Comparison of ENCODE assay signal across 1 cellular context in genomic region chr17:4587803-4588202, GRCh38.
TF ChIP-seq lines count a peak whose summit lies in the region.

No MANE protein-coding gene starts in this region.

TF ChIP-seq in K562, 482 proteins besides CTCF, POLR2A, EP300 and RAD21:
- TF ChIP-seq CBFA2T3 (IDR thresholded peaks at IDR 0.05) (peak; percentile 81), TRIM24 (IDR thresholded peaks at IDR 0.05) (0 out of 4 replicates have a peak, but pooled peaks of 1 of the 2 experiments have one; percentile 12), TEAD4 (IDR thresholded peaks at IDR 0.05; ENCODE audit: low read length) (peak; percentile 76), TEAD4 (CRISPR knock-in tag; IDR thresholded peaks at IDR 0.05; ENCODE audit: borderline replicate concordance) (no peak), KLF6 (CRISPR knock-in tag; IDR thresholded peaks at IDR 0.05; ENCODE audit: borderline replicate concordance) (no peak), ZNF592 (IDR thresholded peaks at IDR 0.05) (no peak), NFIC (IDR thresholded peaks at IDR 0.05) (peak; percentile 50; the same call in 1 of the 2 replicates), CXXC5 (CRISPR knock-in tag; IDR thresholded peaks at IDR 0.05) (no peak), PHF20 (IDR thresholded peaks at IDR 0.05; ENCODE audit: partially characterized antibody) (no peak), XRCC4 (IDR thresholded peaks at IDR 0.05; ENCODE audit: extremely low read depth, insufficient read depth, insufficient read length) (no peak), ETV5 (CRISPR knock-in tag; IDR thresholded peaks at IDR 0.05; ENCODE audit: low read depth) (no peak), TCF3 (CRISPR knock-in tag; IDR thresholded peaks at IDR 0.05) (peak; percentile 56), ARID1B (IDR thresholded peaks at IDR 0.05) (peak; percentile 56; the same call in 1 of the 2 replicates), NCOR1 (IDR thresholded peaks at IDR 0.05) (0 out of 2 replicates have a peak, but pooled peaks have one; percentile 22), KLF16 (IDR thresholded peaks at IDR 0.05) (peak; percentile 67; the same call in 1 of the 2 replicates), BCL6 (CRISPR knock-in tag; IDR thresholded peaks at IDR 0.05) (no peak), CBFA2T2 (conservative IDR thresholded peaks at IDR 0.05) (peak; percentile 69), MEIS2 (IDR thresholded peaks at IDR 0.05; ENCODE audit: partially characterized antibody) (peak; percentile 83), DPF2 (IDR thresholded peaks at IDR 0.05) (0 out of 2 replicates have a peak, but pooled peaks have one; percentile 19), BCOR (IDR thresholded peaks at IDR 0.05) (peak; percentile 58; the same call in 1 of the 2 replicates), TAL1 (IDR thresholded peaks at IDR 0.05) (peak; percentile 54), SMAD4 (CRISPR knock-in tag; conservative IDR thresholded peaks at IDR 0.05) (peak; percentile 55), KAT2B (IDR thresholded peaks at IDR 0.05; ENCODE audit: low read depth, low read length) (no peak), ZNF398 (CRISPR knock-in tag; IDR thresholded peaks at IDR 0.05) (no peak)
- TF ChIP-seq, protein P1, sequence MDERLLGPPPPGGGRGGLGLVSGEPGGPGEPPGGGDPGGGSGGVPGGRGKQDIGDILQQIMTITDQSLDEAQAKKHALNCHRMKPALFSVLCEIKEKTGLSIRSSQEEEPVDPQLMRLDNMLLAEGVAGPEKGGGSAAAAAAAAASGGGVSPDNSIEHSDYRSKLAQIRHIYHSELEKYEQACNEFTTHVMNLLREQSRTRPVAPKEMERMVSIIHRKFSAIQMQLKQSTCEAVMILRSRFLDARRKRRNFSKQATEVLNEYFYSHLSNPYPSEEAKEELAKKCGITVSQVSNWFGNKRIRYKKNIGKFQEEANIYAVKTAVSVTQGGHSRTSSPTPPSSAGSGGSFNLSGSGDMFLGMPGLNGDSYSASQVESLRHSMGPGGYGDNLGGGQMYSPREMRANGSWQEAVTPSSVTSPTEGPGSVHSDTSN (CRISPR knock-in tag; IDR thresholded peaks at IDR 0.05; ENCODE audit: low read depth) = 0 out of 2 replicates have a peak, but pooled peaks have one; percentile 7
- TF ChIP-seq, protein P1 (tag; conservative IDR thresholded peaks at IDR 0.05; ENCODE audit: low read depth) = no peak
- TF ChIP-seq, protein P2, sequence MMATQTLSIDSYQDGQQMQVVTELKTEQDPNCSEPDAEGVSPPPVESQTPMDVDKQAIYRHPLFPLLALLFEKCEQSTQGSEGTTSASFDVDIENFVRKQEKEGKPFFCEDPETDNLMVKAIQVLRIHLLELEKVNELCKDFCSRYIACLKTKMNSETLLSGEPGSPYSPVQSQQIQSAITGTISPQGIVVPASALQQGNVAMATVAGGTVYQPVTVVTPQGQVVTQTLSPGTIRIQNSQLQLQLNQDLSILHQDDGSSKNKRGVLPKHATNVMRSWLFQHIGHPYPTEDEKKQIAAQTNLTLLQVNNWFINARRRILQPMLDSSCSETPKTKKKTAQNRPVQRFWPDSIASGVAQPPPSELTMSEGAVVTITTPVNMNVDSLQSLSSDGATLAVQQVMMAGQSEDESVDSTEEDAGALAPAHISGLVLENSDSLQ (IDR thresholded peaks at IDR 0.05) = 0 out of 2 replicates have a peak, but pooled peaks have one; percentile 30
- TF ChIP-seq, protein P3, sequence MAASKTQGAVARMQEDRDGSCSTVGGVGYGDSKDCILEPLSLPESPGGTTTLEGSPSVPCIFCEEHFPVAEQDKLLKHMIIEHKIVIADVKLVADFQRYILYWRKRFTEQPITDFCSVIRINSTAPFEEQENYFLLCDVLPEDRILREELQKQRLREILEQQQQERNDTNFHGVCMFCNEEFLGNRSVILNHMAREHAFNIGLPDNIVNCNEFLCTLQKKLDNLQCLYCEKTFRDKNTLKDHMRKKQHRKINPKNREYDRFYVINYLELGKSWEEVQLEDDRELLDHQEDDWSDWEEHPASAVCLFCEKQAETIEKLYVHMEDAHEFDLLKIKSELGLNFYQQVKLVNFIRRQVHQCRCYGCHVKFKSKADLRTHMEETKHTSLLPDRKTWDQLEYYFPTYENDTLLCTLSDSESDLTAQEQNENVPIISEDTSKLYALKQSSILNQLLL (CRISPR knock-in tag; IDR thresholded peaks at IDR 0.05; ENCODE audit: borderline replicate concordance) = no peak
- TF ChIP-seq, protein P4, sequence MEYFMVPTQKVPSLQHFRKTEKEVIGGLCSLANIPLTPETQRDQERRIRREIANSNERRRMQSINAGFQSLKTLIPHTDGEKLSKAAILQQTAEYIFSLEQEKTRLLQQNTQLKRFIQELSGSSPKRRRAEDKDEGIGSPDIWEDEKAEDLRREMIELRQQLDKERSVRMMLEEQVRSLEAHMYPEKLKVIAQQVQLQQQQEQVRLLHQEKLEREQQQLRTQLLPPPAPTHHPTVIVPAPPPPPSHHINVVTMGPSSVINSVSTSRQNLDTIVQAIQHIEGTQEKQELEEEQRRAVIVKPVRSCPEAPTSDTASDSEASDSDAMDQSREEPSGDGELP (CRISPR knock-in tag; IDR thresholded peaks at IDR 0.05; ENCODE audit: borderline replicate concordance) = peak; percentile 22; the same call in 1 of the 2 replicates
